24 cellular contexts compared by ENCODE assay signal in the genomic region with DNA sequence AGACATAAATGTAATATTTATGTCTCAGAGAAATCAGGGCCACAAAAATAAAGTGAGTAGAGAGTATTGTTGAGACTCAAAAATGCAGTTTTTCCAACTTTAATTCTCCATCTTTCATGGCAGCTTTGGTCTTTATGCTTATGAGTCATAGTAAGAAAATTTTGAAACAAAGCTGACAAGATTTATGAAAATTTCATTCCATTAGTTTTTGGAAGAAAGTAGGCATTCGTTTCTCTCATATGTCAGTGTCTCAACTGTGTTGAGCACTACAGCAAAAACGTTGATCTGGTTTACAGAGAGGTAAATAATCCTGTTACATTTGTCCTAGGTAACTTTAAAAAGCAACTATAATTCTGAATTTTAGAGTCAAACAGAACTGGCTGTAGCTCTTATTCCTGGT.
"Had no signal": no experiment of that assay in that cellular context is flagged by ENCODE, and none has a peak within 500 bp of the region (broad histone marks: within the 10 kb centered on the region; RNA-seq: fewer than 3 reads in every experiment).

No MANE protein-coding gene starts in this region.

- H3K4me1 ChIP-seq: esophagus squamous epithelium, gastrocnemius medialis, parathyroid adenoma, psoas muscle, stomach, tibial nerve had no signal

- H3K27me3 ChIP-seq: esophagus squamous epithelium, gastrocnemius medialis, sigmoid colon, stomach, tibial nerve had no signal

- H3K36me3 ChIP-seq: esophagus squamous epithelium, gastrocnemius medialis, sigmoid colon, stomach, tibial nerve had no signal

- H3K4me2 ChIP-seq: smooth muscle cell had no signal

- H3K27ac ChIP-seq: epithelial cell of prostate, esophagus squamous epithelium, gastrocnemius medialis, parathyroid adenoma, psoas muscle, sigmoid colon, stomach, tibial nerve had no signal

- H3K4me3 ChIP-seq: esophagus squamous epithelium, gastrocnemius medialis, psoas muscle, sigmoid colon, smooth muscle cell, stomach, tibial nerve had no signal

- H3K9me3 ChIP-seq: esophagus squamous epithelium, gastrocnemius medialis, psoas muscle, sigmoid colon, stomach, tibial nerve had no signal

- DNase-seq: activated B cell treated with CpG ODN at 0.5 μM for 24 hours; activated CD4-positive, alpha-beta T cell treated with anti-CD3 and anti-CD28 coated beads, Interleukin-2, amount 50 U/mL, for 1 hour; activated CD8-positive, alpha-beta memory T cell treated with anti-CD3 and anti-CD28 coated beads, Interleukin-2, amount 10 ng/mL, durations not matched to agents 7 days and 5 days; activated CD8-positive, alpha-beta T cell treated with anti-CD3 and anti-CD28 coated beads, Interleukin-2, amount 10 ng/mL, durations not matched to agents 7 days and 5 days; activated naive CD8-positive, alpha-beta T cell treated with anti-CD3 and anti-CD28 coated beads, Interleukin-2, amount 50 U/mL, for 24 hours; activated T-cell treated with anti-CD3 and anti-CD28 coated beads, Interleukin-2, amount 50 U/mL, for 48 hours; effector CD8-positive, alpha-beta T cell; esophagus squamous epithelium; gastrocnemius medialis; glutamatergic neuron; left cardiac atrium; left ventricle myocardium superior; naive thymus-derived CD4-positive, alpha-beta T cell; nucleus accumbens; psoas muscle; sigmoid colon; stimulated activated CD4-positive, alpha-beta T cell treated with anti-CD3 and anti-CD28 coated beads, Interleukin-1b, Interleukin-23, amount 100 ng/mL, for 48 hours; stimulated activated naive B cell treated with anti-CD40 and anti-IgM and Interleukin-4, amounts not matched to agents 10 μg/mL and 1 μg/mL and 100 μg/mL, for 72 hours; stomach; T-helper 2 cell had no signal

- H3K9ac ChIP-seq: parathyroid adenoma had no signal

- ATAC-seq: activated CD8-positive, alpha-beta memory T cell treated with anti-CD3 and anti-CD28 coated beads, Interleukin-2, amount 10 ng/mL, durations not matched to agents 7 days and 5 days; activated CD8-positive, alpha-beta T cell treated with anti-CD3 and anti-CD28 coated beads, Interleukin-2, amount 10 ng/mL, durations not matched to agents 7 days and 5 days; activated naive CD8-positive, alpha-beta T cell treated with anti-CD3 and anti-CD28 coated beads, Interleukin-2, amount 50 U/mL, for 24 hours; gastrocnemius medialis; left cardiac atrium; left ventricle myocardium superior; naive thymus-derived CD4-positive, alpha-beta T cell; psoas muscle; stimulated activated naive B cell treated with anti-CD40 and anti-IgM and Interleukin-4, amounts not matched to agents 10 μg/mL and 1 μg/mL and 100 μg/mL, for 72 hours had no signal

- H2AFZ ChIP-seq: parathyroid adenoma had no signal
